1 cellular context compared by ENCODE assay signal in the genomic region with DNA sequence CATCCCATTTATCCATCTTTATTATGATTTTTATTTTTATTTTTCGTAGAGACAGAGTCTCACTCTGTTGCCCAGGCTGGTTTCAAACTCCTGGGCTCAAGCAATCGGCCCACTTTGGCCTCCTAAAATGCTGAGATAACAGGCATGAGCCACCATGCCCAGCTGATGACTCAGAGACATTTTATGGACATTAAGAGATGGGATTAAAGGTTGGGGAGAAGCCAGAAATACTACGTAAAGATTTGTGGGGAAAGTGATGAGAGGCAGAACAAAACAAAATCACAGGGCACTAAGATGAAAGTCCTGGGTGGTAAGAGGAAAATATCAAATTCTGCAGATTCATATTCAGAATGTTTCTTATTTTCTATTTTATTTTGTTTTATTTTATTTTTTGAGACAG.
TF ChIP-seq lines count a peak whose summit lies in the region.

No MANE protein-coding gene starts in this region.

TF ChIP-seq in GM23338, 12 proteins besides CTCF, POLR2A, EP300 and RAD21 (continued from another document):
- no peak for TF ChIP-seq ZNF462 (CRISPR knock-in tag; IDR thresholded peaks at IDR 0.05)
- no peak for TF ChIP-seq NANOG (IDR thresholded peaks at IDR 0.05; ENCODE audit: borderline replicate concordance)
